Comparison of ENCODE assay signal across 2 cellular contexts in genomic region chr17:78266771-78267170, GRCh38.
TF ChIP-seq lines count a peak whose summit lies in the region.

No MANE protein-coding gene starts in this region.

TF ChIP-seq in SK-N-SH, 30 proteins besides CTCF, POLR2A, EP300 and RAD21 (continued from another document):
- TF ChIP-seq ZBTB33 (IDR thresholded peaks at IDR 0.05; ENCODE audit: borderline replicate concordance, low read depth) (no peak), ELF1 (IDR thresholded peaks at IDR 0.05) (no peak), SIN3A (IDR thresholded peaks at IDR 0.05; ENCODE audit: borderline replicate concordance, low read depth, low read length) (no peak), SMC3 (IDR thresholded peaks at IDR 0.05; ENCODE audit: low read depth, low read length) (no peak), USF2 (IDR thresholded peaks at IDR 0.05; ENCODE audit: borderline replicate concordance, low read depth, low read length) (no peak), PBX3 (IDR thresholded peaks at IDR 0.05) (no peak), NFIC (IDR thresholded peaks at IDR 0.05; ENCODE audit: borderline replicate concordance) (no peak), CHD2 (IDR thresholded peaks at IDR 0.05; ENCODE audit: low read length, partially characterized antibody) (no peak), REST (IDR thresholded peaks at IDR 0.05; ENCODE audit: low read depth, low read length) (no peak), RCOR1 (IDR thresholded peaks at IDR 0.05; ENCODE audit: low read length) (no peak)

TF ChIP-seq in SK-N-SH treated with all-trans-retinoic acid at 6 μM for 48 hours, 23 proteins besides CTCF, POLR2A, EP300 and RAD21 (continued from another document):
- TF ChIP-seq ZNF70 (CRISPR knock-in tag; IDR thresholded peaks at IDR 0.05) (no peak), POU6F1 (CRISPR knock-in tag; IDR thresholded peaks at IDR 0.05; ENCODE audit: borderline replicate concordance, low read depth) (no peak), ARNTL (CRISPR knock-in tag; IDR thresholded peaks at IDR 0.05; ENCODE audit: borderline replicate concordance, low read depth) (no peak), BACH2 (CRISPR knock-in tag; IDR thresholded peaks at IDR 0.05; ENCODE audit: borderline replicate concordance) (no peak), ZFP3 (CRISPR knock-in tag; IDR thresholded peaks at IDR 0.05) (no peak), ISL1 (CRISPR knock-in tag; IDR thresholded peaks at IDR 0.05) (no peak), TCF4 (CRISPR knock-in tag; IDR thresholded peaks at IDR 0.05; ENCODE audit: borderline replicate concordance) (no peak), ZC3H10 (CRISPR knock-in tag; IDR thresholded peaks at IDR 0.05) (no peak), PPARA (CRISPR knock-in tag; IDR thresholded peaks at IDR 0.05; ENCODE audit: borderline replicate concordance) (no peak), ESRRG (CRISPR knock-in tag; IDR thresholded peaks at IDR 0.05) (no peak), CSRNP3 (CRISPR knock-in tag; IDR thresholded peaks at IDR 0.05) (no peak), CREB5 (CRISPR knock-in tag; IDR thresholded peaks at IDR 0.05; ENCODE audit: low read depth) (no peak), PATZ1 (CRISPR knock-in tag; IDR thresholded peaks at IDR 0.05; ENCODE audit: borderline replicate concordance) (no peak), GLIS3 (CRISPR knock-in tag; IDR thresholded peaks at IDR 0.05) (no peak), TSHZ2 (CRISPR knock-in tag; IDR thresholded peaks at IDR 0.05) (no peak)
